Comparison of ENCODE assay signal across 1 cellular context in genomic region chr1:74935446-74935845, GRCh38.
TF ChIP-seq lines count a peak whose summit lies in the region.

No MANE protein-coding gene starts in this region.

TF ChIP-seq in H1, 55 proteins besides CTCF, POLR2A, EP300 and RAD21:
- TF ChIP-seq JUND (IDR thresholded peaks at IDR 0.05; ENCODE audit: low read length) (no peak), RBBP5 (IDR thresholded peaks at IDR 0.05; ENCODE audit: borderline replicate concordance, low read depth, low read length) (no peak), RXRA (IDR thresholded peaks at IDR 0.05; ENCODE audit: insufficient read depth, low read depth, low read length) (no peak), KDM4A (IDR thresholded peaks at IDR 0.05; ENCODE audit: low read depth, low read length, severe bottlenecking) (no peak), TAF7 (optimal IDR thresholded peaks at IDR 0.05; ENCODE audit: borderline replicate concordance, low read depth, low read length) (no peak), BCL11A (IDR thresholded peaks at IDR 0.05; ENCODE audit: low read depth in 2 of 2, low read length in 2 of 2) (no peak), CHD2 (IDR thresholded peaks at IDR 0.05; ENCODE audit: low read length) (no peak)
